In the genomic region with DNA sequence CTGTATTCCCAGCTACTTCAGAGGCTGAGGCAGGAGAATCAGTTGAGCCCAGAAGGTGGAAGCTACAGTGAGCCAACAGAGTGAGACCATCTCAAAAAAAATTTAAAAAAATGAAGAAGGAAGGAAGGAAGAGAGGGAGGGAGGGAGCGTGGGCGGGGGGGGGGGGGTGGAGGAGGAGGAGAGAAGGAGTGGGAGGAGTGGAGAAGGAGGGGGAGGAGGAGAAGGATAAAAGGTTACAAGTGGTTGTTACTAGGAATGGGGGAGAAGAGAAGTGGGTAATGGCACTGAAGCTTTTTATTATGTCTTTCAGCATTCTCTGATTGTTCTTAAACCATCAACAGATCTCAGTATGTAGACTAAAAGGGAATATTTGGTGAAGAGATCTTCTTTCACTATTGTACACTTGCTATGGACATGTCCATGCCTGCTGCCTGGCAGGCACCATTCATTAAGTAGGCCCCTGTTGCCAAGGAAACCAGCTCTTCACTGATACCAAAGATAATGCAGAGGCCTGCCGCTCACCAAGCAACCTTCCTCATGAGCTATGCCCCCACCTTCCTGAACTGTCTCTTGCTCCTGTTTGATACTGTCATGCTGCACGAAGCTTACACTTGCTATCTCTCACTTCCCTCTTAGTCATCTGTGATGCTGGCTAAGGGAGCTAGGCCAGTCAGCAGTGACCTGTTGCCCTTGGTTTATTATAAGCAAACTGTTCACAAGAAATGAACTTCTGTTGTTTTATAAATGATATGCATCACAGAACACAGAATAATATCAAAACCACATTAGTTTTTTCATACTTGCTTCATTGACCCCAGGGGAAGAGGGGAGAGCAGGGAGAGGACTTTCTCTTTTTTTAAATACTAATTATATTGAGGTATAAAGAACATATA, we compare ENCODE assay signal across 8 cellular contexts. TPM values are rescaled to one million over a fixed set of nuclear protein-coding genes. Genes with fewer than 3 reads are reported as not detected.
DNase-seq lines count a peak whose midpoint lies in the region; ATAC-seq and TF ChIP-seq lines count a peak whose summit lies in the region.

No MANE protein-coding gene starts in this region.

- no peak for TF ChIP-seq CTCF in mammary epithelial cell (conservative IDR thresholded peaks at IDR 0.05 in 1 of 2, IDR thresholded peaks at IDR 0.05 in 1 of 2; ENCODE audit: extremely low read depth in 1 of 2, insufficient read depth in 1 of 2, low read depth in 1 of 2, low read length in 2 of 2)
- TF ChIP-seq CTCF in lung (IDR thresholded peaks at IDR 0.05; ENCODE audit: control extremely low read depth, extremely low read depth) = no peak

- peak overlapping the region; percentile 71 for H3K4me2 ChIP-seq in mammary epithelial cell (ENCODE audit: insufficient read depth, low read depth, low read length)

- peaks cover 19% of the 10 kb centered on the region for H3K4me1 ChIP-seq in mammary epithelial cell (ENCODE audit: insufficient read depth, low read length)
- H3K4me1 ChIP-seq in lung (ENCODE audit: control insufficient read depth in 2 of 2, insufficient read depth in 2 of 2, low read length in 2 of 2) = no peaks in the 10 kb centered on the region

- 7% methylated on average over 2 of the region's 4 CpGs for WGBS in mammary epithelial cell (ENCODE audit: low coverage, missing lambda C conversion rate)
- WGBS in lung, 2 donors = 13 to 15% methylated on average over 3 to 4 of the region's 4 CpGs

- H3K79me2 ChIP-seq in mammary epithelial cell (ENCODE audit: insufficient read depth, low read length) = no peaks in the 10 kb centered on the region

- CTCF ChIA-PET in mammary epithelial cell (lab: Charles Lee; ENCODE audit: low non-redundant PET) = interaction anchor here (0.7 to 1.2 kb wide), 2 partner anchors 11 to 65 kb away, joined by 3 to 4 read pairs; no protein-coding TSS in a partner anchor

- H2AFZ ChIP-seq in mammary epithelial cell (ENCODE audit: low read depth, low read length) = peak overlapping the region; percentile 82

- dilution Hi-C loops in mammary epithelial cell (cut with HindIII; ENCODE audit: low sequenced_read_pairs) = loop anchor here (5.0 kb wide), 1 partner anchor 47 kb away; no protein-coding TSS in a partner anchor

- no peak overlapping the region for H3K4me3 ChIP-seq in mammary epithelial cell (replicated peaks in 1 of 3; ENCODE audit: insufficient read depth in 1 of 3, low read depth in 2 of 3, low read length in 3 of 3)
- no peak overlapping the region for H3K4me3 ChIP-seq in lung

- intact Hi-C loops in mammary epithelial cell (cut with micrococcal nuclease) = no loop called here

- ATAC-seq in HG02642 (IDR thresholded peaks at IDR 0.05; ENCODE audit: poor library complexity, unreplicated experiment) (peak; percentile 98), lung (ENCODE audit: insufficient read depth, low FRiP score) (peak; percentile 82)

- H3K9me3 ChIP-seq in mammary epithelial cell (replicated peaks; ENCODE audit: insufficient read depth, low read length) = no peaks in the 10 kb centered on the region
- no peaks in the 10 kb centered on the region for H3K9me3 ChIP-seq in lung (ENCODE audit: control insufficient read depth in 2 of 2, insufficient read depth in 1 of 2, low read length in 1 of 2)

- H4K20me1 ChIP-seq in mammary epithelial cell (ENCODE audit: insufficient read depth, low read length) = no peaks in the 10 kb centered on the region

- H3K27me3 ChIP-seq in mammary epithelial cell (ENCODE audit: insufficient read depth, low read length) (no peaks in the 10 kb centered on the region), lung (ENCODE audit: control insufficient read depth, insufficient read depth) (no peaks in the 10 kb centered on the region)

- no peaks in the 10 kb centered on the region for H3K36me3 ChIP-seq in mammary epithelial cell (ENCODE audit: insufficient read depth, low read length)
- H3K36me3 ChIP-seq in lung (ENCODE audit: control insufficient read depth in 2 of 2, insufficient read depth in 2 of 2, low read length in 2 of 2) = no peaks in the 10 kb centered on the region

- peak overlapping the region; percentile 78 for H3K27ac ChIP-seq in mammary epithelial cell (ENCODE audit: insufficient read depth, low read depth, low read length)
- peak overlapping the region in 1 of 2 donors; percentile 62 for H3K27ac ChIP-seq in lung (ENCODE audit: low read depth in 1 of 2, low read length in 1 of 2)

- in situ Hi-C loops in mammary epithelial cell (cut with MboI; ENCODE audit: low sequenced_read_pairs in 2 of 2) = no loop called here

- DNase-seq in stimulated activated CD4-positive, alpha-beta T cell treated with anti-CD3 and anti-CD28 coated beads, Interleukin-12 subunit alpha, Interleukin-12 subunit beta, amount 100 ng/mL, for 48 hours (ENCODE audit: low read depth in 2 of 3, low spot score in 1 of 3) = peak; percentile 19 to 33 (median 27)
- DNase-seq in stimulated activated CD4-positive, alpha-beta T cell treated with anti-CD3 and anti-CD28 coated beads, Interleukin-12 subunit alpha, Interleukin-12 subunit beta, amount 100 ng/mL, for 4 hours = no peak
- DNase-seq in NAMALWA (ENCODE audit: low spot score) (peak; percentile 73), SIG-M5 (lab: John Stamatoyannopoulos, UW) (peak; percentile 82), mammary epithelial cell (peak; percentile 96), lung (ENCODE audit: low spot score) (peak; percentile 38), ureter (ENCODE audit: low spot score) (peak; percentile 72)

- H3K9ac ChIP-seq in mammary epithelial cell (ENCODE audit: insufficient read depth, low read length) = no peak overlapping the region

- no TSS peak for BruUV-seq in mammary epithelial cell (replicated peaks; lab: Mats Ljungman, UMichigan)

RNA-seq across cellular contexts. Expression of a gene that starts 23.1 kb away (rescaled TPM):
- total RNA-seq in mammary epithelial cell = 10 to 100 TPM; 10.8 to 16.5 TPM
- polyA plus RNA-seq in mammary epithelial cell = 3.7 TPM
- 4.1 TPM for polyA minus RNA-seq in mammary epithelial cell
- 10 to 100 TPM; 19.6 to 62.6 TPM for total RNA-seq in lung
- 1 to 10 TPM; 7.1 to 8.3 TPM for polyA plus RNA-seq in lung
- total RNA-seq in ureter = 35.4 TPM

RNA-seq across cellular contexts. Expression of a gene that starts 23.5 kb away (rescaled TPM):
- 10 to 100 TPM; 28.3 to 41.8 TPM for total RNA-seq in mammary epithelial cell
- 36.8 TPM for polyA plus RNA-seq in mammary epithelial cell
- 164 TPM for polyA minus RNA-seq in mammary epithelial cell
- 10 to 100 TPM; 35.6 to 66.4 TPM for total RNA-seq in lung
- polyA plus RNA-seq in lung = 10 to 100 TPM; 14.3 to 23.9 TPM
- 42.7 TPM for total RNA-seq in ureter

RNA-seq across cellular contexts. Expression of a gene that starts 24.9 kb away (rescaled TPM):
- total RNA-seq in mammary epithelial cell = 1 to 10 TPM; 1.4 to 3.0 TPM
- 0.09 TPM for polyA plus RNA-seq in mammary epithelial cell
- polyA minus RNA-seq in mammary epithelial cell = not detected
- 10 to 100 TPM; 23.9 to 34.3 TPM for total RNA-seq in lung
- polyA plus RNA-seq in lung = 1 to 10 TPM; 4.3 to 6.2 TPM
- total RNA-seq in ureter = 29.2 TPM
